Comparison of ENCODE assay signal across 1 cellular context in genomic region chr6:147192278-147192911, GRCh38.
TF ChIP-seq lines count a peak whose summit lies in the region.

No MANE protein-coding gene starts in this region.

TF ChIP-seq in GM23338, 12 proteins besides CTCF, POLR2A, EP300 and RAD21 (continued from another document):
- TF ChIP-seq ZNF462 (CRISPR knock-in tag; IDR thresholded peaks at IDR 0.05) = no peak
